In genomic region chr19:16111160-16111908, GRCh38 we compare ENCODE assay signal across 8 cellular contexts. TPM values are rescaled to one million over a fixed set of nuclear protein-coding genes. Genes with fewer than 3 reads are reported as not detected.
A peak's percentile ranks its signal among the peaks of the same experiment; 100 is the strongest.
DNase-seq lines count a peak whose midpoint lies in the region; ATAC-seq and TF ChIP-seq lines count a peak whose summit lies in the region.

TSS of gene RAB8A (plus strand) at chr19:16111889. CDS start at chr19:16111902, 13 bp downstream.

- peak; percentile 95 for TF ChIP-seq CTCF in nephron progenitor cell (IDR thresholded peaks at IDR 0.05)

- peaks cover 13% of the 10 kb centered on the region for H3K36me3 ChIP-seq in HAP-1 (replicated peaks)
- peaks cover 34% of the 10 kb centered on the region for H3K36me3 ChIP-seq in MG63

- peaks cover 39% of the 10 kb centered on the region for H3K4me1 Mint-ChIP-seq in nephron progenitor cell
- peaks cover 46% of the 10 kb centered on the region for H3K4me1 Mint-ChIP-seq in stimulated activated naive CD8-positive, alpha-beta T cell treated with anti-CD3 and anti-CD28 coated beads, Interleukin-15, amount 100 ng/mL, for 72 hours

- H3K27ac Mint-ChIP-seq in nephron progenitor cell = peak within 1 kb of the TSS; percentile 98
- H3K27ac Mint-ChIP-seq in stimulated activated naive CD8-positive, alpha-beta T cell treated with anti-CD3 and anti-CD28 coated beads, Interleukin-15, amount 100 ng/mL, for 72 hours = peak within 1 kb of the TSS; percentile 99

- H3K27me3 ChIP-seq in HAP-1 (ENCODE audit: low read depth) = no peaks in the 10 kb centered on the region
- no peaks in the 10 kb centered on the region for H3K27me3 ChIP-seq in MG63

- peaks cover 16% of the 10 kb centered on the region for H3K4me1 ChIP-seq in HAP-1

- H3K9me3 Mint-ChIP-seq in nephron progenitor cell = no peaks in the 10 kb centered on the region
- H3K9me3 Mint-ChIP-seq in stimulated activated naive CD8-positive, alpha-beta T cell treated with anti-CD3 and anti-CD28 coated beads, Interleukin-15, amount 100 ng/mL, for 72 hours = no peaks in the 10 kb centered on the region

- no peaks in the 10 kb centered on the region for H3K36me3 Mint-ChIP-seq in nephron progenitor cell (ENCODE audit: low read depth)

- H3K9me3 ChIP-seq in HAP-1 = no peaks in the 10 kb centered on the region
- H3K9me3 ChIP-seq in MG63 = no peaks in the 10 kb centered on the region

- peak; percentile 96 for ATAC-seq in stimulated activated naive CD8-positive, alpha-beta T cell treated with anti-CD3 and anti-CD28 coated beads, Interleukin-15, amount 100 ng/mL, for 72 hours

- peak; percentile 100 for DNase-seq in GDM1 (lab: John Stamatoyannopoulos, UW)
- peak; percentile 97 to 98 for DNase-seq in HAP-1 (ENCODE audit: low spot score in 2 of 2)
- DNase-seq in MG63 = peak; percentile 100
- peak; percentile 97 for DNase-seq in SHP77 treated with DMSO at 0.1 percent for 48 hours (lab: John Stamatoyannopoulos, UW)
- DNase-seq in activated effector memory CD4-positive, alpha-beta T cell treated with anti-CD3 and anti-CD28 coated beads, Interleukin-2, amount 50 U/mL, for 16 hours = peak; percentile 100
- DNase-seq in fibroblast of the conjunctiva (ENCODE audit: low read depth) = peak; percentile 99
- DNase-seq in nephron progenitor cell = peak; percentile 99
- DNase-seq in stimulated activated naive CD8-positive, alpha-beta T cell treated with anti-CD3 and anti-CD28 coated beads, Interleukin-15, amount 100 ng/mL, for 72 hours = peak; percentile 100

- H3K4me3 Mint-ChIP-seq in nephron progenitor cell = peak within 1 kb of the TSS; percentile 98
- peak within 1 kb of the TSS; percentile 97 to 98 for H3K4me3 Mint-ChIP-seq in stimulated activated naive CD8-positive, alpha-beta T cell treated with anti-CD3 and anti-CD28 coated beads, Interleukin-15, amount 100 ng/mL, for 72 hours

- peaks cover 3% of the 10 kb centered on the region for H3K27me3 Mint-ChIP-seq in nephron progenitor cell (ENCODE audit: low read depth, poor library complexity)
- no peaks in the 10 kb centered on the region for H3K27me3 Mint-ChIP-seq in stimulated activated naive CD8-positive, alpha-beta T cell treated with anti-CD3 and anti-CD28 coated beads, Interleukin-15, amount 100 ng/mL, for 72 hours

- in situ Hi-C loops in HAP-1 (cut with MboI; ENCODE audit: low sequenced_read_pairs) = no loop called here

- H3K4me3 ChIP-seq in HAP-1 = peak within 1 kb of the TSS; percentile 99
- H3K4me3 ChIP-seq in MG63 = peak within 1 kb of the TSS; percentile 95

RNA-seq across cellular contexts. Expression of gene RAB8A, which starts in this region (rescaled TPM):
- total RNA-seq in MG63 (2014; rRNA removed; shearing (Covaris generic); ENCODE audit: low replicate concordance) = 134 and 149 TPM in 2 replicates

Comparison
In these comparisons a context has a peak if more than half of its experiments do, and no peak if none do; other contexts are left out.
1. Peak in every context shown above with its lines: DNase-seq, ATAC-seq and H3K4me3 ChIP-seq.